In the genomic region with DNA sequence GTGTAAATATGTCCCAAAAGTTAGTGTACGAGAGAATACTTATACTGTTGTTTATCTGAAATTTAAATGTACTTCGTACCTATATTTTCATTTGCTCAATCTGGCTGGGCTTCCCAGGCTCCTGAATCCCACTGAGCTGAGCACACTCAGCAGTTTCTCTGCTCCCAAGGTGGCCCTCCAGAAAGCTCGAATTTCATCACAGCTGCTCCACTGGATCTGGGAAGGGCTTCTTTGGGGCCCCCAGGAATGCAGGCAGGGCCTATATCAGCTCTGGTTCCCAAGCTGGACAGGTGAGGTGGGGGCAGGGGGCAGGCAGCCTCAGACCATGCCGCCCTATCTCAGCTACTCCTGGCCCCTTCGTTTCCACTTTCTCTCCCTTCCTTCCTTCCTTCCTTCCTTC, we compare ENCODE assay signal across 33 cellular contexts. TPM values are rescaled to one million over a fixed set of nuclear protein-coding genes. Genes with fewer than 3 reads are reported as not detected.
"Had no signal": no experiment of that assay in that cellular context is flagged by ENCODE, and none has a peak within 500 bp of the region (broad histone marks: within the 10 kb centered on the region; RNA-seq: fewer than 3 reads in every experiment).

No MANE protein-coding gene starts in this region.

- DNase-seq: activated CD4-positive, alpha-beta T cell treated with anti-CD3 and anti-CD28 coated beads, Interleukin-2, amount 50 U/mL, for 4 hours; activated effector memory CD4-positive, alpha-beta T cell treated with anti-CD3 and anti-CD28 coated beads, Interleukin-2, amount 50 U/mL, for 16 hours; activated naive CD4-positive, alpha-beta T cell; activated naive CD4-positive, alpha-beta T cell treated with anti-CD3 and anti-CD28 coated beads, Interleukin-2, amount 50 U/mL, for 16 hours; activated T-cell treated with anti-CD3 and anti-CD28 coated beads, Interleukin-2, amount 50 U/mL, for 1 hour; amniotic stem cell; MV-4-11; NCI-H1436 treated with DMSO at 0.1 percent for 48 hours; NCI-H1694 treated with DMSO at 0.1 percent for 48 hours; NCI-H2029; NCI-H345; NCI-H524 treated with DMSO at 0.1 percent for 48 hours; NK-92 treated with Interleukin-12 subunit alpha and Interleukin-12 subunit beta, amount 100 ng/mL, for 24 hours; SIG-M5; T-helper 2 cell; T1000 had no signal

- H3K36me3 ChIP-seq: brain microvascular endothelial cell, WERI-Rb-1 had no signal

- H3K9me3 Mint-ChIP-seq: activated CD4-positive, alpha-beta T cell treated with anti-CD3 and anti-CD28 coated beads, Interleukin-2, amount 10 ng/mL, durations not matched to agents 24 days and 14 days; activated CD8-positive, alpha-beta T cell treated with anti-CD3 and anti-CD28 coated beads for 36 hours; activated naive CD8-positive, alpha-beta T cell treated with anti-CD3 and anti-CD28 coated beads for 36 hours; activated T-cell treated with anti-CD3 and anti-CD28 coated beads, Interleukin-2, amount 50 U/mL, for 72 hours; activated T-helper 17 cell treated with anti-CD3 and anti-CD28 coated beads, Interleukin-2, amount 50 U/mL, for 72 hours; central memory CD8-positive, alpha-beta T cell had no signal

- H3K27me3 Mint-ChIP-seq: activated CD4-positive, alpha-beta T cell treated with anti-CD3 and anti-CD28 coated beads, Interleukin-2, amount 10 ng/mL, durations not matched to agents 24 days and 14 days; activated naive CD8-positive, alpha-beta T cell treated with anti-CD3 and anti-CD28 coated beads for 36 hours had no signal

- H3K4me1 Mint-ChIP-seq: activated CD4-positive, alpha-beta T cell treated with anti-CD3 and anti-CD28 coated beads, Interleukin-2, amount 10 ng/mL, durations not matched to agents 24 days and 14 days; activated naive CD8-positive, alpha-beta T cell treated with anti-CD3 and anti-CD28 coated beads for 36 hours; activated T-helper 17 cell treated with anti-CD3 and anti-CD28 coated beads, Interleukin-2, amount 50 U/mL, for 72 hours; central memory CD8-positive, alpha-beta T cell had no signal

- H3K27me3 ChIP-seq: brain microvascular endothelial cell had no signal

- H3K36me3 Mint-ChIP-seq: activated naive CD8-positive, alpha-beta T cell treated with anti-CD3 and anti-CD28 coated beads for 36 hours had no signal

- H3K4me3 ChIP-seq: K562 had no signal

- H3K4me3 Mint-ChIP-seq: activated CD4-positive, alpha-beta T cell treated with anti-CD3 and anti-CD28 coated beads, Interleukin-2, amount 10 ng/mL, durations not matched to agents 24 days and 14 days; activated CD8-positive, alpha-beta T cell treated with anti-CD3 and anti-CD28 coated beads for 36 hours; activated naive CD8-positive, alpha-beta T cell treated with anti-CD3 and anti-CD28 coated beads for 36 hours; activated T-cell treated with anti-CD3 and anti-CD28 coated beads, Interleukin-2, amount 50 U/mL, for 72 hours; activated T-helper 17 cell treated with anti-CD3 and anti-CD28 coated beads, Interleukin-2, amount 50 U/mL, for 72 hours; central memory CD8-positive, alpha-beta T cell had no signal

- ATAC-seq: activated CD8-positive, alpha-beta T cell treated with anti-CD3 and anti-CD28 coated beads for 36 hours; activated T-helper 17 cell treated with anti-CD3 and anti-CD28 coated beads, Interleukin-2, amount 50 U/mL, for 72 hours; PC-3; Right ventricle myocardium inferior had no signal

- H3K27ac ChIP-seq: brain microvascular endothelial cell, RWPE1, WERI-Rb-1 had no signal

- H3K27ac Mint-ChIP-seq: activated CD4-positive, alpha-beta T cell treated with anti-CD3 and anti-CD28 coated beads, Interleukin-2, amount 10 ng/mL, durations not matched to agents 24 days and 14 days; activated CD8-positive, alpha-beta T cell treated with anti-CD3 and anti-CD28 coated beads for 36 hours; activated naive CD8-positive, alpha-beta T cell treated with anti-CD3 and anti-CD28 coated beads for 36 hours; activated T-cell treated with anti-CD3 and anti-CD28 coated beads, Interleukin-2, amount 50 U/mL, for 72 hours; activated T-helper 17 cell treated with anti-CD3 and anti-CD28 coated beads, Interleukin-2, amount 50 U/mL, for 72 hours had no signal

RNA-seq across cellular contexts. Expression of a gene that starts 1.5 kb away (rescaled TPM):
- total RNA-seq: activated CD4-positive, alpha-beta T cell treated with anti-CD3 and anti-CD28 coated beads, Interleukin-2, amount 10 ng/mL, durations not matched to agents 24 days and 14 days; activated CD8-positive, alpha-beta memory T cell treated with anti-CD3 and anti-CD28 coated beads for 36 hours; activated CD8-positive, alpha-beta T cell treated with anti-CD3 and anti-CD28 coated beads for 36 hours; activated naive CD8-positive, alpha-beta T cell treated with anti-CD3 and anti-CD28 coated beads for 36 hours; activated T-cell treated with anti-CD3 and anti-CD28 coated beads, Interleukin-2, amount 50 U/mL, for 72 hours; activated T-helper 17 cell treated with anti-CD3 and anti-CD28 coated beads, Interleukin-2, amount 50 U/mL, for 72 hours; aorta; chondrocyte; K562; NCI-H460; PC-3; Right ventricle myocardium inferior had no signal

RNA-seq across cellular contexts. Expression of a gene that starts 19.1 kb away (rescaled TPM):
- total RNA-seq: activated CD4-positive, alpha-beta T cell treated with anti-CD3 and anti-CD28 coated beads, Interleukin-2, amount 10 ng/mL, durations not matched to agents 24 days and 14 days; activated CD8-positive, alpha-beta memory T cell treated with anti-CD3 and anti-CD28 coated beads for 36 hours; activated CD8-positive, alpha-beta T cell treated with anti-CD3 and anti-CD28 coated beads for 36 hours; activated naive CD8-positive, alpha-beta T cell treated with anti-CD3 and anti-CD28 coated beads for 36 hours; activated T-cell treated with anti-CD3 and anti-CD28 coated beads, Interleukin-2, amount 50 U/mL, for 72 hours; activated T-helper 17 cell treated with anti-CD3 and anti-CD28 coated beads, Interleukin-2, amount 50 U/mL, for 72 hours; chondrocyte; K562; M059J; NCI-H460; PC-3 had no signal

RNA-seq across cellular contexts. Expression of a gene that starts 20.2 kb away (rescaled TPM):
- total RNA-seq: activated CD4-positive, alpha-beta T cell treated with anti-CD3 and anti-CD28 coated beads, Interleukin-2, amount 10 ng/mL, durations not matched to agents 24 days and 14 days; activated CD8-positive, alpha-beta memory T cell treated with anti-CD3 and anti-CD28 coated beads for 36 hours; activated CD8-positive, alpha-beta T cell treated with anti-CD3 and anti-CD28 coated beads for 36 hours; activated naive CD8-positive, alpha-beta T cell treated with anti-CD3 and anti-CD28 coated beads for 36 hours; activated T-cell treated with anti-CD3 and anti-CD28 coated beads, Interleukin-2, amount 50 U/mL, for 72 hours; activated T-helper 17 cell treated with anti-CD3 and anti-CD28 coated beads, Interleukin-2, amount 50 U/mL, for 72 hours; aorta; chondrocyte; K562; M059J; NCI-H460; PC-3; Right ventricle myocardium inferior had no signal
